Comparison of ENCODE assay signal across 28 cellular contexts in the genomic region with DNA sequence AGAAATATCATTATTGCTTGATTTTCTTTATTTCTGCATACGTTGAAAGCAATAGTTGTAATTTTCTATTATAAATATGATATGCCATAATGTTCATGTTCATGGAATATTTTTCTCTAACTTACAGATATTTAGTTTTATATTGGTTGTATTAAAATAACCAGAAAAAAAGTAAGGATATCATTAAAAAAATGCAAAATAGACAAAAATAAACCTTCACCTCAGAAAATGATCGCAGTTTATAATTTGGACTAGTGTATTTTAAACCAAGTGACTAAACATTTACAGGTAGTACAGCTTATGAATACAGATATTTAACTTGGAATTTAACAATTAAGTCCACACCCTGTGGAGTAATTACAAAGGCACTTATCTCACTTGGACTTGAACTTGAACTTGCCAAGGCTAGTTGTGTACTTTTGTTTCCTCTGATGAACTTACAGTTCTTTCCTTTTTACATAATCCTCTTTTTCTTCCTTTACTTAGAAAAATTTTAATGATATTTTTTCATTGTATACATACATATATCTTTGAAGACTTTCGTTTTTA.
"Had no signal": no experiment of that assay in that cellular context is flagged by ENCODE, and none has a peak within 500 bp of the region (broad histone marks: within the 10 kb centered on the region; RNA-seq: fewer than 3 reads in every experiment).

No MANE protein-coding gene starts in this region.

- H3K27ac Mint-ChIP-seq: activated B cell treated with CpG ODN at 0.5 μM for 24 hours; activated naive CD4-positive, alpha-beta T cell treated with anti-CD3 and anti-CD28 coated beads for 36 hours; activated naive CD8-positive, alpha-beta T cell treated with anti-CD3 and anti-CD28 coated beads for 36 hours; activated T-helper 1 cell treated with anti-CD3 and anti-CD28 coated beads, Interleukin-12 subunit alpha, Interleukin-12 subunit beta, Interleukin-2, Interleukin-4 antibody, amounts not matched to agents 30 ng/mL and 10 ng/mL and 1 ng/mL, durations not matched to agents 14 hours and 24 hours and 36 hours; natural killer cell treated with Interleukin-12 subunit alpha and Interleukin-12 subunit beta and Interleukin-15 and Interleukin-18, amount 100 ng/mL, for 72 hours; stimulated activated effector memory CD8-positive, alpha-beta T cell treated with anti-CD3 and anti-CD28 coated beads, Interleukin-12 subunit alpha, Interleukin-12 subunit beta, amount 100 ng/mL, for 72 hours; stimulated activated naive CD8-positive, alpha-beta T cell treated with anti-CD3 and anti-CD28 coated beads, Interleukin-15, amount 100 ng/mL, for 72 hours; T-helper 2 cell treated with Interferon-gamma antibody and Interleukin-4, amounts not matched to agents 5 μg/mL and 100 μg/mL, for 36 hours had no signal

- H3K27ac ChIP-seq: adrenal gland, ascending aorta, coronary artery, heart left ventricle, skin epidermis, upper lobe of left lung, vagina had no signal

- H3K36me3 ChIP-seq: adrenal gland, ascending aorta, heart left ventricle, upper lobe of left lung, vagina had no signal

- H3K27me3 Mint-ChIP-seq: activated B cell treated with CpG ODN at 0.5 μM for 24 hours; natural killer cell treated with Interleukin-12 subunit alpha and Interleukin-12 subunit beta and Interleukin-15 and Interleukin-18, amount 100 ng/mL, for 72 hours; stimulated activated naive CD8-positive, alpha-beta T cell treated with anti-CD3 and anti-CD28 coated beads, Interleukin-15, amount 100 ng/mL, for 72 hours had no signal

- H3K9me3 Mint-ChIP-seq: activated B cell treated with CpG ODN at 0.5 μM for 24 hours; activated naive CD4-positive, alpha-beta T cell treated with anti-CD3 and anti-CD28 coated beads for 36 hours; activated naive CD8-positive, alpha-beta T cell treated with anti-CD3 and anti-CD28 coated beads for 36 hours; activated T-helper 1 cell treated with anti-CD3 and anti-CD28 coated beads, Interleukin-12 subunit alpha, Interleukin-12 subunit beta, Interleukin-2, Interleukin-4 antibody, amounts not matched to agents 30 ng/mL and 10 ng/mL and 1 ng/mL, durations not matched to agents 14 hours and 24 hours and 36 hours; stimulated activated naive CD8-positive, alpha-beta T cell treated with anti-CD3 and anti-CD28 coated beads, Interleukin-15, amount 100 ng/mL, for 72 hours; T-helper 2 cell treated with Interferon-gamma antibody and Interleukin-4, amounts not matched to agents 5 μg/mL and 100 μg/mL, for 36 hours had no signal

- DNase-seq: activated B cell treated with CpG ODN at 0.5 μM for 24 hours; activated CD8-positive, alpha-beta memory T cell treated with anti-CD3 and anti-CD28 coated beads for 24 hours; activated effector memory CD4-positive, alpha-beta T cell treated with anti-CD3 and anti-CD28 coated beads, Interleukin-2, amount 50 U/mL, for 16 hours; activated naive CD4-positive, alpha-beta T cell treated with anti-CD3 and anti-CD28 coated beads for 36 hours; activated naive CD8-positive, alpha-beta T cell treated with anti-CD3 and anti-CD28 coated beads for 36 hours; activated T-cell treated with anti-CD3 and anti-CD28 coated beads, Interleukin-2, amount 50 U/mL, for 1 hour; adrenal gland; dorsolateral prefrontal cortex; effector memory CD4-positive, alpha-beta T cell; foreskin fibroblast; heart left ventricle; hypothalamus; left ventricle myocardium superior; mucosa of descending colon; stimulated activated CD4-positive, alpha-beta T cell treated with anti-CD3 and anti-CD28 coated beads, Interleukin-4, amount 100 ng/mL, for 24 hours; stimulated activated naive CD8-positive, alpha-beta T cell treated with anti-CD3 and anti-CD28 coated beads, Interleukin-15, amount 100 ng/mL, for 72 hours; substantia nigra; upper lobe of left lung had no signal

- H3K36me3 Mint-ChIP-seq: activated naive CD8-positive, alpha-beta T cell treated with anti-CD3 and anti-CD28 coated beads for 36 hours; natural killer cell treated with Interleukin-12 subunit alpha and Interleukin-12 subunit beta and Interleukin-15 and Interleukin-18, amount 100 ng/mL, for 72 hours; stimulated activated effector memory CD8-positive, alpha-beta T cell treated with anti-CD3 and anti-CD28 coated beads, Interleukin-12 subunit alpha, Interleukin-12 subunit beta, amount 100 ng/mL, for 72 hours had no signal

- H3K9me3 ChIP-seq: adrenal gland, ascending aorta, heart left ventricle, mucosa of descending colon, upper lobe of left lung, vagina had no signal

- H3K4me3 Mint-ChIP-seq: activated B cell treated with CpG ODN at 0.5 μM for 24 hours; activated naive CD4-positive, alpha-beta T cell treated with anti-CD3 and anti-CD28 coated beads for 36 hours; activated naive CD8-positive, alpha-beta T cell treated with anti-CD3 and anti-CD28 coated beads for 36 hours; activated T-helper 1 cell treated with anti-CD3 and anti-CD28 coated beads, Interleukin-12 subunit alpha, Interleukin-12 subunit beta, Interleukin-2, Interleukin-4 antibody, amounts not matched to agents 30 ng/mL and 10 ng/mL and 1 ng/mL, durations not matched to agents 14 hours and 24 hours and 36 hours; brain; natural killer cell treated with Interleukin-12 subunit alpha and Interleukin-12 subunit beta and Interleukin-15 and Interleukin-18, amount 100 ng/mL, for 72 hours; stimulated activated effector memory CD8-positive, alpha-beta T cell treated with anti-CD3 and anti-CD28 coated beads, Interleukin-12 subunit alpha, Interleukin-12 subunit beta, amount 100 ng/mL, for 72 hours; stimulated activated naive CD8-positive, alpha-beta T cell treated with anti-CD3 and anti-CD28 coated beads, Interleukin-15, amount 100 ng/mL, for 72 hours; T-helper 2 cell treated with Interferon-gamma antibody and Interleukin-4, amounts not matched to agents 5 μg/mL and 100 μg/mL, for 36 hours had no signal

- H3K4me1 Mint-ChIP-seq: activated naive CD8-positive, alpha-beta T cell treated with anti-CD3 and anti-CD28 coated beads for 36 hours; stimulated activated effector memory CD8-positive, alpha-beta T cell treated with anti-CD3 and anti-CD28 coated beads, Interleukin-12 subunit alpha, Interleukin-12 subunit beta, amount 100 ng/mL, for 72 hours; stimulated activated naive CD8-positive, alpha-beta T cell treated with anti-CD3 and anti-CD28 coated beads, Interleukin-15, amount 100 ng/mL, for 72 hours had no signal

- H3K4me1 ChIP-seq: adrenal gland, ascending aorta, upper lobe of left lung had no signal

- ATAC-seq: heart left ventricle; left ventricle myocardium superior; mucosa of descending colon; natural killer cell treated with Interleukin-12 subunit alpha and Interleukin-12 subunit beta and Interleukin-15 and Interleukin-18, amount 100 ng/mL, for 72 hours; sciatic nerve; stimulated activated effector memory CD8-positive, alpha-beta T cell treated with anti-CD3 and anti-CD28 coated beads, Interleukin-12 subunit alpha, Interleukin-12 subunit beta, amount 100 ng/mL, for 72 hours; stimulated activated naive CD8-positive, alpha-beta T cell treated with anti-CD3 and anti-CD28 coated beads, Interleukin-15, amount 100 ng/mL, for 72 hours had no signal

- H3K27me3 ChIP-seq: adrenal gland, ascending aorta, upper lobe of left lung, vagina had no signal

- H3K4me3 ChIP-seq: adrenal gland, ascending aorta, coronary artery, dorsolateral prefrontal cortex, heart left ventricle, mucosa of descending colon, skin epidermis, upper lobe of left lung, vagina had no signal
